Comparison of ENCODE assay signal across 7 cellular contexts in the genomic region with DNA sequence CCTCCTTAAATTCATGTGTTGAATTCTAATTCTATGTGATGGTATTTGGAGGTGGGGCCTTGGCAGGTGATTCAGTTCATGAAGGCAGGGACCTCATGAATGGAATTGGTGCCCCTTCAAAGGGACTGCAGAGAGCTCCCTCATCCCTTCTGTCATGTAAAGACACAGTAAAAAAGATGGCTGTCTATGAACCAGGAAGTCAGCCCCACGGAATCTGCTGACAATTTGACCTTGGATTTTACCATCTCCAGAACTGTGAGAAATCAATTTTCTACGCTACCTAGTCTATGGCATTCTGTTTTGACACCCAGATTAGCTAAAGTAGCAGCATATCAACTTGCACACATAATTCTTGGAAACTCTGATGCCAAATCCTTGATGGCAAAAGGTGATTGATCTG. TPM values are rescaled to one million over a fixed set of nuclear protein-coding genes. Genes with fewer than 3 reads are reported as not detected.
"Had no signal": no experiment of that assay in that cellular context is flagged by ENCODE, and none has a peak within 500 bp of the region (broad histone marks: within the 10 kb centered on the region; RNA-seq: fewer than 3 reads in every experiment).

No MANE protein-coding gene starts in this region.

RNA-seq across cellular contexts. Expression of gene CDRT15, which starts 1.6 kb away (rescaled TPM):
- total RNA-seq: GM23248, GM23338, H1, H4, H7, H9, HFFc6 had no signal
